Comparison of ENCODE assay signal across 9 cellular contexts in the genomic region with DNA sequence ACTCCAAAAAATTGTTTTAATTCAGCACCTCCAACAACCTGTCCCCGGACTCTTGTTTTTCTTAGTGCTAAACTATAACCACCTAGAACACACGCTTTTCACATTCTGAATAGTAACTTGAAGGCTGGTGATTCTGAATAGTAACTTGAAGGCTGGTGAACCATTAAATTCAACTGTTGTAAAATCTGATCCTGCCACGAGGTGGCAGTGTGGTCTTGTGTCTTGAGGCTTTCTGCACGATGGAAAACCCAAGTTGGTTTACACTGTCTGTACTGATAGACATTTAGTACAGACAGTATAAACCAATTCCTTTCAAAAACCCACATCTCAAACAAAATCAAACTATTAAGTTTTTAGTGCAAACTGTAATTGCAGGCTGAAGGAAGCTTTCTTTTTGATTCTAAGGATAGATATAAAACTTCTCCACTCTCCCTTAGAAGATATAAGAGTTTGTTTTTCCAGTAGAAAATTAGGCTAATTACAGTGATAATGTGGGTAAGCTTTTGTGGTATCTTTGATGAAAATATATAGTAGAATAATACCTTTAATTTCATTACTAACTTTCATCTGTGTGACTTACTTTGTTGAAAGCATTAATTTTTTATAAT. TPM values are rescaled to one million over a fixed set of nuclear protein-coding genes. Genes with fewer than 3 reads are reported as not detected.
A peak's percentile ranks its signal among the peaks of the same experiment; 100 is the strongest.
DNase-seq lines count a peak whose midpoint lies in the region; ATAC-seq and TF ChIP-seq lines count a peak whose summit lies in the region.
"Had no signal": no experiment of that assay in that cellular context is flagged by ENCODE, and none has a peak within 500 bp of the region (broad histone marks: within the 10 kb centered on the region; RNA-seq: fewer than 3 reads in every experiment).

No MANE protein-coding gene starts in this region.

- in situ Hi-C loops in G401 (cut with HindIII; ENCODE audit: low sequenced_read_pairs), result no loop called here

- TF ChIP-seq EP300 in upper lobe of left lung (IDR thresholded peaks at IDR 0.05), result no peak

- H3K27ac ChIP-seq in MM.1S (ENCODE audit: low read length) (no peak overlapping the region), SJCRH30 (no peak overlapping the region), trophoblast cell (ENCODE audit: low read depth, low read length) (no peak overlapping the region), upper lobe of left lung (no peak overlapping the region)
- H3K27ac ChIP-seq: epithelial cell of prostate had no signal

- H3K9me3 ChIP-seq in MM.1S (replicated peaks; ENCODE audit: insufficient read depth, low read length) (no peaks in the 10 kb centered on the region), SJCRH30 (replicated peaks) (no peaks in the 10 kb centered on the region), trophoblast cell (ENCODE audit: insufficient read depth, low read depth, low read length) (peaks cover 2% of the 10 kb centered on the region), upper lobe of left lung (peaks cover 0 to 9% (median 4%) of the 10 kb centered on the region in 4 donors)

- no CpG with 5 or more reads among the region's 4 CpGs for WGBS in trophoblast cell (ENCODE audit: extremely low coverage, insufficient coverage, insufficient read length)
- 6 to 8% methylated on average over 4 of the region's 4 CpGs for WGBS in upper lobe of left lung, 2 donors

- H2BK120ac ChIP-seq in trophoblast cell (ENCODE audit: insufficient read depth, low read length, poor library complexity), result no peak overlapping the region

- H4K20me1 ChIP-seq in MM.1S (ENCODE audit: insufficient read depth, low read length), result 0 out of 2 replicates have a peak, but pooled peaks cover 2% of the 10 kb centered on the region

- H2BK12ac ChIP-seq in trophoblast cell (ENCODE audit: low read length), result no peak overlapping the region

- H3K79me2 ChIP-seq in MM.1S (ENCODE audit: low read length) (no peaks in the 10 kb centered on the region), trophoblast cell (ENCODE audit: control insufficient read depth, insufficient read depth, low read length, poor library complexity) (no peaks in the 10 kb centered on the region)

- H3K4me1 ChIP-seq in MM.1S (ENCODE audit: low read length), result peaks cover 2% of the 10 kb centered on the region; the same call in 1 of the 2 replicates
- H3K4me1 ChIP-seq in SJCRH30, result peaks cover 2% of the 10 kb centered on the region
- peaks cover 2 to 8% of the 10 kb centered on the region in 2 experiments for H3K4me1 ChIP-seq in trophoblast cell (ENCODE audit: control insufficient read depth in 1 of 2, insufficient read depth in 2 of 2, low read length in 2 of 2)
- peaks cover under 1 to 15% (median 4%) of the 10 kb centered on the region in 4 donors for H3K4me1 ChIP-seq in upper lobe of left lung

- H3K9ac ChIP-seq in MM.1S (ENCODE audit: low read length) (no peak overlapping the region), trophoblast cell (ENCODE audit: low read length) (no peak overlapping the region)

- H2AFZ ChIP-seq in MM.1S (ENCODE audit: low read length) (no peak overlapping the region), trophoblast cell (ENCODE audit: insufficient read depth, low read length, poor library complexity) (no peak overlapping the region)

- H3K36me3 ChIP-seq in MM.1S (replicated peaks; ENCODE audit: insufficient read depth, low read length) (no peaks in the 10 kb centered on the region), SJCRH30 (no peaks in the 10 kb centered on the region), trophoblast cell (ENCODE audit: control insufficient read depth in 1 of 2, insufficient read depth in 2 of 2, low read length in 2 of 2) (no peaks in the 10 kb centered on the region), upper lobe of left lung (no peaks in the 10 kb centered on the region)

- H3K4me2 ChIP-seq in MM.1S (ENCODE audit: low read depth, low read length), result no peak overlapping the region
- H3K4me2 ChIP-seq in trophoblast cell (ENCODE audit: low read length), result no peak overlapping the region

- ATAC-seq in upper lobe of left lung (ENCODE audit: low FRiP score in 2 of 2), result peak; percentile 72 to 83
- ATAC-seq in GM21786 (IDR thresholded peaks at IDR 0.05; ENCODE audit: unreplicated experiment), result no peak

- no peak overlapping the region for H2BK5ac ChIP-seq in trophoblast cell (ENCODE audit: low read depth, low read length, poor library complexity)

- H3K9me2 ChIP-seq in MM.1S (replicated peaks; ENCODE audit: insufficient read depth, low read length), result no peaks in the 10 kb centered on the region

- H4K8ac ChIP-seq in trophoblast cell (ENCODE audit: low read depth, low read length), result no peak overlapping the region

- H3K4me3 ChIP-seq in MM.1S (ENCODE audit: low read length), result no peak overlapping the region
- H3K4me3 ChIP-seq in SJCRH30, result no peak overlapping the region
- no peak overlapping the region for H3K4me3 ChIP-seq in trophoblast cell (ENCODE audit: low read depth, low read length)
- no peak overlapping the region for H3K4me3 ChIP-seq in upper lobe of left lung

- TF ChIP-seq CTCF in MM.1S (IDR thresholded peaks at IDR 0.05; ENCODE audit: low read length) (peak; percentile 76), upper lobe of left lung (IDR thresholded peaks at IDR 0.05) (peak; percentile 66 to 91 (median 82))

- TF ChIP-seq POLR2A in upper lobe of left lung (IDR thresholded peaks at IDR 0.05), result no peak

- H3K4ac ChIP-seq in trophoblast cell (ENCODE audit: low read depth, low read length), result no peak overlapping the region

- DNase-seq in G401 (ENCODE audit: low spot score), result peak; percentile 78
- peak; percentile 64 for DNase-seq in MM.1S
- peak; percentile 35 to 77 for DNase-seq in SJCRH30
- DNase-seq in activated naive CD4-positive, alpha-beta T cell treated with Interleukin-2 at 50 U/mL for 16 hours, result peak; percentile 63
- peak; percentile 89 for DNase-seq in globus pallidus (ENCODE audit: low spot score)
- DNase-seq in trophoblast cell, result peak; percentile 81 to 98
- peak in 1 of 2 donors; percentile 75 for DNase-seq in upper lobe of left lung

- no peak overlapping the region for H4K12ac ChIP-seq in trophoblast cell (ENCODE audit: low read depth, low read length)

- no peak overlapping the region for H4K91ac ChIP-seq in trophoblast cell (ENCODE audit: low read depth, low read length)

- no peaks in the 10 kb centered on the region for H3K27me3 ChIP-seq in MM.1S (replicated peaks; ENCODE audit: insufficient read depth, low read length)
- H3K27me3 ChIP-seq in SJCRH30, result no peaks in the 10 kb centered on the region
- H3K27me3 ChIP-seq in trophoblast cell (ENCODE audit: insufficient read depth, low read length), result no peaks in the 10 kb centered on the region
- H3K27me3 ChIP-seq in upper lobe of left lung, result no peaks in the 10 kb centered on the region

- no peak overlapping the region for H3K23ac ChIP-seq in trophoblast cell (ENCODE audit: low read length)

- no peak overlapping the region for H3K18ac ChIP-seq in trophoblast cell (ENCODE audit: low read length)

- H2AK5ac ChIP-seq in trophoblast cell (ENCODE audit: low read length), result no peak overlapping the region

- H3K14ac ChIP-seq in trophoblast cell (ENCODE audit: low read length), result no peak overlapping the region

- H3K79me1 ChIP-seq in trophoblast cell (ENCODE audit: low read length), result no peaks in the 10 kb centered on the region

- H3F3A ChIP-seq in MM.1S (ENCODE audit: insufficient read depth, low read length), result no peaks in the 10 kb centered on the region

RNA-seq across cellular contexts. Expression of a gene that starts 57.6 kb away (rescaled TPM):
- total RNA-seq in G401 (2014; rRNA removed; shearing (Covaris generic)), result 141 and 231 TPM in 2 replicates
- 154 and 164 TPM in 2 replicates for total RNA-seq in SJCRH30 (2014; rRNA removed; shearing (Covaris generic))
- polyA plus RNA-seq in trophoblast cell (2013), result 181 and 185 TPM in 2 replicates
- total RNA-seq in upper lobe of left lung, result 100 to 1,000 TPM; 233 to 566 (median 285) TPM
